In the genomic region with DNA sequence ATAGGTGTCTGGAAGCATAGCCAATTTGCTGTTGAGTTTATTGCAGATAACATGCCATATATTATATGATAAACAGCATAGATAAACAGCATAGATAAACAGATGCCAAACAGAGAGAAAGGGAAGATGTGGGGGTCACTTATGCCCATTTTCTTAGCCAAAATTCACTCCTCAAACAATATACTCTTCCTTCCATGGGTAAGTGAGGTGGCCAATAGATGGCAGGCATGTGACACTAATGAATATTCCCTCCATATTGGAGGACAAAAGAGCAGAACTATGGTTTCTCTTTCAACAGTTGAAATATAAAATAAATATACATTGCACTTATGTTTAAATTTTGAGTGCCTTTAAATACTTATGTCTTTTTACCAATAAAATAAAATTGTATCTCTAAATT, we compare ENCODE assay signal across 8 cellular contexts.
DNase-seq lines count a peak whose midpoint lies in the region; ATAC-seq, FAIRE-seq and TF ChIP-seq lines count a peak whose summit lies in the region.
"Had no signal": no experiment of that assay in that cellular context is flagged by ENCODE, and none has a peak within 500 bp of the region (broad histone marks: within the 10 kb centered on the region; RNA-seq: fewer than 3 reads in every experiment).

No MANE protein-coding gene starts in this region.

- no peak for TF ChIP-seq EP300 in tibial nerve (IDR thresholded peaks at IDR 0.05)

- no peaks in the 10 kb centered on the region for H3K9me3 ChIP-seq in Loucy (ENCODE audit: insufficient read depth, low read depth, low read length)
- H3K9me3 ChIP-seq in gastrocnemius medialis: no peaks in the 10 kb centered on the region
- H3K9me3 ChIP-seq in tibial nerve: no peaks in the 10 kb centered on the region

- H3K27ac ChIP-seq in gastrocnemius medialis (no peak overlapping the region), tibial nerve (no peak overlapping the region)

- H4K20me1 ChIP-seq in Loucy (ENCODE audit: insufficient read depth, low read length, poor library complexity, severe bottlenecking): no peaks in the 10 kb centered on the region

- H3K79me2 ChIP-seq in Loucy (ENCODE audit: insufficient read depth, low read length): no peaks in the 10 kb centered on the region

- H3K4me2 ChIP-seq in Loucy (ENCODE audit: low read depth, low read length, poor library complexity, severe bottlenecking): peak overlapping the region; percentile 19

- no peaks in the 10 kb centered on the region for H3K36me3 Mint-ChIP-seq in stimulated activated memory B cell treated with anti-CD40 and anti-IgM and Interleukin-4, amounts not matched to agents 10 μg/mL and 1 μg/mL and 100 μg/mL, for 72 hours

- no peak overlapping the region for H3K27ac Mint-ChIP-seq in stimulated activated memory B cell treated with anti-CD40 and anti-IgM and Interleukin-4, amounts not matched to agents 10 μg/mL and 1 μg/mL and 100 μg/mL, for 72 hours

- H3K4me3 ChIP-seq in Loucy (ENCODE audit: low read length, poor library complexity, severe bottlenecking) (peak overlapping the region; percentile 25), gastrocnemius medialis (no peak overlapping the region), tibial nerve (no peak overlapping the region)

- in situ Hi-C loops in gastrocnemius medialis (cut with MboI; ENCODE audit: low sequenced_read_pairs in 4 of 4): no loop called here

- H3K36me3 ChIP-seq in Loucy (ENCODE audit: insufficient read depth, low read length): no peaks in the 10 kb centered on the region
- no peaks in the 10 kb centered on the region for H3K36me3 ChIP-seq in gastrocnemius medialis
- H3K36me3 ChIP-seq in tibial nerve: no peaks in the 10 kb centered on the region

- ATAC-seq in GM19463 (IDR thresholded peaks at IDR 0.05; ENCODE audit: unreplicated experiment) (peak; percentile 36), gastrocnemius medialis (no peak)
- no peak for ATAC-seq in stimulated activated memory B cell treated with anti-CD40 and anti-IgM and Interleukin-4, amounts not matched to agents 10 μg/mL and 1 μg/mL and 100 μg/mL, for 72 hours
- ATAC-seq: right cardiac atrium had no signal

- peak; percentile 48 for TF ChIP-seq CTCF in Loucy (conservative IDR thresholded peaks at IDR 0.05; ENCODE audit: low read length)
- no peak for TF ChIP-seq CTCF in gastrocnemius medialis (IDR thresholded peaks at IDR 0.05 in 4 of 5, conservative IDR thresholded peaks at IDR 0.05 in 1 of 5)
- peak in 1 of 5 experiments; percentile 6 for TF ChIP-seq CTCF in tibial nerve (IDR thresholded peaks at IDR 0.05)

- no peak overlapping the region for H3K4me3 Mint-ChIP-seq in stimulated activated memory B cell treated with anti-CD40 and anti-IgM and Interleukin-4, amounts not matched to agents 10 μg/mL and 1 μg/mL and 100 μg/mL, for 72 hours

- intact Hi-C loops in gastrocnemius medialis (cut with DNase I; ENCODE audit: low total_unique reads): no loop called here

- no peak overlapping the region for H3K9ac ChIP-seq in Loucy (ENCODE audit: low read depth, low read length, poor library complexity, severe bottlenecking)

- H3F3A ChIP-seq in Loucy (ENCODE audit: low read depth): no peaks in the 10 kb centered on the region

- no peaks in the 10 kb centered on the region for H3K9me2 ChIP-seq in Loucy (replicated peaks; ENCODE audit: low read depth, low read length)

- no peaks in the 10 kb centered on the region for H3K27me3 Mint-ChIP-seq in stimulated activated memory B cell treated with anti-CD40 and anti-IgM and Interleukin-4, amounts not matched to agents 10 μg/mL and 1 μg/mL and 100 μg/mL, for 72 hours

- peak overlapping the region; percentile 48; the same call in 1 of the 2 replicates for H2AFZ ChIP-seq in Loucy (ENCODE audit: low read length)

- FAIRE-seq in colon (lab: Jason Lieb, UNC): peak; percentile 77

- H3K4me1 ChIP-seq in Loucy (ENCODE audit: insufficient read depth, low read length, poor library complexity, severe bottlenecking): no peaks in the 10 kb centered on the region
- H3K4me1 ChIP-seq in gastrocnemius medialis: no peaks in the 10 kb centered on the region
- H3K4me1 ChIP-seq in tibial nerve: no peaks in the 10 kb centered on the region

- DNase-seq in retina (peak; percentile 5), gastrocnemius medialis (no peak), tibial nerve (ENCODE audit: low spot score in 2 of 2) (no peak)

- no peak for TF ChIP-seq POLR2A in gastrocnemius medialis (IDR thresholded peaks at IDR 0.05)
- TF ChIP-seq POLR2A in tibial nerve (IDR thresholded peaks at IDR 0.05): no peak

- H3K27me3 ChIP-seq in Loucy (ENCODE audit: insufficient read depth, low read length, poor library complexity, severe bottlenecking): no peaks in the 10 kb centered on the region
- H3K27me3 ChIP-seq in gastrocnemius medialis: no peaks in the 10 kb centered on the region
- H3K27me3 ChIP-seq in tibial nerve: no peaks in the 10 kb centered on the region

- H3K4me1 Mint-ChIP-seq in stimulated activated memory B cell treated with anti-CD40 and anti-IgM and Interleukin-4, amounts not matched to agents 10 μg/mL and 1 μg/mL and 100 μg/mL, for 72 hours: no peaks in the 10 kb centered on the region

- H3K9me3 Mint-ChIP-seq in stimulated activated memory B cell treated with anti-CD40 and anti-IgM and Interleukin-4, amounts not matched to agents 10 μg/mL and 1 μg/mL and 100 μg/mL, for 72 hours: peaks cover 7% of the 10 kb centered on the region
